Comparison of ENCODE assay signal across 7 cellular contexts in the genomic region with DNA sequence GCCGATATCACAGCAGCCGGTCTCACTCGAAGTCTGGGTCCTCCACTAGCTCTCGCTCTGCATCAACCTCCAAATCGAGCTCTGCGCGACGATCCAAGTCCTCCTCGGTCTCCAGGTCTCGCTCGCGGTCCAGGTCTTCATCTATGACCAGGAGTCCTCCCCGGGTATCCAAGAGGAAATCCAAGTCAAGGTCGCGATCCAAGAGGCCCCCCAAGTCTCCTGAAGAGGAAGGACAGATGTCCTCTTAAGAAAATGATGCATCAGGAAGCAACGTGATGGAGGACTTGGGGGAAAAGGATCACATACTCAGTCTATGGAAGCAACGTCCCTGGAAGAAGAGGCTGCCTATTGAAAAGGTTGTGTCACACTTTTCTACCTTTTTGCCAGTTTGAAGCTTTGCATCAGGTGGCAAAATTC. TPM values are rescaled to one million over a fixed set of nuclear protein-coding genes. Genes with fewer than 3 reads are reported as not detected.
A peak's percentile ranks its signal among the peaks of the same experiment; 100 is the strongest.
DNase-seq lines count a peak whose midpoint lies in the region; ATAC-seq and TF ChIP-seq lines count a peak whose summit lies in the region.

No MANE protein-coding gene starts in this region.

- peak; percentile 5 for ATAC-seq in GM19395 (IDR thresholded peaks at IDR 0.05; ENCODE audit: unreplicated experiment)
- ATAC-seq in body of pancreas = peak; percentile 1
- peak; percentile 9 for ATAC-seq in left colon

- peak overlapping the region; percentile 69 to 70 for H3K4me3 ChIP-seq in body of pancreas

- no peak for TF ChIP-seq CTCF in body of pancreas (IDR thresholded peaks at IDR 0.05)

- 0 to 1% methylated on average over 15 to 17 of the region's 17 CpGs for WGBS in body of pancreas, 2 donors

- H3K4me1 ChIP-seq in body of pancreas = peaks cover 17% of the 10 kb centered on the region

- no peaks in the 10 kb centered on the region for H3K27me3 ChIP-seq in body of pancreas

- no peak for TF ChIP-seq POLR2A in body of pancreas (IDR thresholded peaks at IDR 0.05)

- H3K9me3 ChIP-seq in body of pancreas = no peaks in the 10 kb centered on the region

- peak; percentile 53 for DNase-seq in NCI-H345 treated with DMSO at 0.1 percent for 48 hours (lab: John Stamatoyannopoulos, UW; ENCODE audit: unreplicated experiment)
- peak in 1 of 4 donors; percentile 61 for DNase-seq in body of pancreas
- no peak for DNase-seq in left colon
- peak in 8 of 49 donors; percentile 40 to 81 (median 64) for DNase-seq in substantia nigra (lab: John Stamatoyannopoulos, UW)
- DNase-seq in NCI-H187 (lab: John Stamatoyannopoulos, UW) = no peak
- DNase-seq in iPS-NIHi7 (ENCODE audit: extremely low spot score) = no peak

- peak overlapping the region; percentile 95 to 99 (median 98) for H3K27ac ChIP-seq in body of pancreas
- H3K27ac ChIP-seq in substantia nigra (ENCODE audit: low read depth, low read length, poor library complexity, severe bottlenecking) = peak overlapping the region; percentile 93

- intact Hi-C loops in body of pancreas (cut with DNase I) = no loop called here
- intact Hi-C loops in left colon (cut with DNase I, micrococcal nuclease) = loop anchor here in 1 of 2 donors (5.0 kb wide), 1 partner anchor 84 kb away; no protein-coding TSS in a partner anchor

- no peaks in the 10 kb centered on the region for H3K36me3 ChIP-seq in body of pancreas (replicated peaks in 1 of 2; ENCODE audit: insufficient read depth in 1 of 2, low read depth in 2 of 2)

RNA-seq across cellular contexts. Expression of a gene that starts 1.1 kb away (rescaled TPM):
- total RNA-seq in body of pancreas (10 to 100 TPM; 22.7 to 23.9 TPM), left colon (10 to 100 TPM; 42.8 to 52.7 TPM)

RNA-seq across cellular contexts. Expression of a gene that starts 18.6 kb away (rescaled TPM):
- not detected for total RNA-seq in body of pancreas
- total RNA-seq in left colon = not detected

RNA-seq across cellular contexts. Expression of a gene that starts 21.8 kb away (rescaled TPM):
- total RNA-seq in body of pancreas (10 to 100 TPM in 1 of 2 donors, 1 to 10 TPM in 1; 8.6 to 13.7 TPM), left colon (100 to 1,000 TPM in 1 of 2 donors, 10 to 100 TPM in 1; 98.9 to 108 TPM)

RNA-seq across cellular contexts. Expression of a gene that starts 42.8 kb away (rescaled TPM):
- total RNA-seq in body of pancreas (not detected), left colon (not detected)

Comparison
In these comparisons a context has a peak if more than half of its experiments do, and no peak if none do; other contexts are left out.
1. RNA of a gene that starts 21.8 kb away (total RNA-seq): 98.9 to 108 TPM in left colon; 8.6 to 13.7 TPM in body of pancreas; every median in the first group is over 4 times any median in the second.
2. Peak in every context shown above with its lines, with median percentiles within 50 percentile points of each other: ATAC-seq.